ENCODE assay signal across 1 cellular context in the genomic region with DNA sequence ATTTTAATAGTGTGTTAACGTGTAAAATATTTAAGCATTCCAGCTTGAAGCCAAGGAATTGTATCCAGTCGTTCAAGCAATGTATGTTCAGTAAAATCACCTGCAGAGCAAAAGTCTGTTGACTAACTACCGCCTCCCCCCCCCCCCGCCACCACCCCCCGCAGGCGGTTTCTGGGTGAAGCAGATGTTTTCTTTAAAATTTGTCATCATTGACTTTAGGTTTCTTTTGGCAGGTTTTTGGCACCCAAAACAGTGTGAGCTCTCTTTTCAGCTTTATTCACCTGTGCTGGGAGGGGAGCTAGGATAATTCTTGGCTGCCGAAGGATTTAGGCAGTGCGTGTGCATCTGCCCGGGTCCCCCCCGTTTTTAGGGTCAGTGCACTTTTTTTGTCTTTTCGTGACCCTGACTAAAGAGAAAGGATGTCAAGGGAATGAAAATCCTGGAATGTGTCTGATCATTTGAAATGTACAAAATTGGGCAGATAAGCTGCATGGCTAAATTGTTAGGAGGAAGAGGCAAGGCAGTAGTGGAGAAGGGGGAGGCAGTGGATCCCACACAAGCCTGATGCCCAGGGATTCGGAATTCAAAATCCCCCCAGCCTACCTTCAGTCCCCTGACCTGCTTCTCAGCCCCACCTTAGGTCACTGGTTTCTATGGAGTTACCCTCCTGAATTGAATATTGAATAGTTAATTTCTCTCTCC.
TF ChIP-seq lines count a peak whose summit lies in the region.

No MANE protein-coding gene starts in this region.

TF ChIP-seq in IMR-90, 13 proteins besides CTCF, POLR2A, EP300 and RAD21:
- TF ChIP-seq CEBPB (IDR thresholded peaks at IDR 0.05; ENCODE audit: low read depth, low read length) (no peak), RCOR1 (IDR thresholded peaks at IDR 0.05; ENCODE audit: insufficient replicate concordance, low read length) (no peak), MXI1 (IDR thresholded peaks at IDR 0.05; ENCODE audit: borderline replicate concordance, low read depth, low read length) (no peak), MAFK (IDR thresholded peaks at IDR 0.05; ENCODE audit: low read depth, low read length) (no peak), RFX5 (IDR thresholded peaks at IDR 0.05; ENCODE audit: low read depth, low read length) (no peak), CHD1 (IDR thresholded peaks at IDR 0.05; ENCODE audit: low read depth, low read length) (no peak), MAZ (IDR thresholded peaks at IDR 0.05; ENCODE audit: borderline replicate concordance, low read depth, low read length) (no peak), BHLHE40 (IDR thresholded peaks at IDR 0.05; ENCODE audit: low read depth, low read length) (no peak), FOS (IDR thresholded peaks at IDR 0.05; ENCODE audit: low read depth, low read length) (no peak), SMC3 (IDR thresholded peaks at IDR 0.05; ENCODE audit: low read depth, low read length) (no peak), NFE2L2 (IDR thresholded peaks at IDR 0.05; ENCODE audit: low read depth, low read length) (no peak)
- TF ChIP-seq, protein P1, sequence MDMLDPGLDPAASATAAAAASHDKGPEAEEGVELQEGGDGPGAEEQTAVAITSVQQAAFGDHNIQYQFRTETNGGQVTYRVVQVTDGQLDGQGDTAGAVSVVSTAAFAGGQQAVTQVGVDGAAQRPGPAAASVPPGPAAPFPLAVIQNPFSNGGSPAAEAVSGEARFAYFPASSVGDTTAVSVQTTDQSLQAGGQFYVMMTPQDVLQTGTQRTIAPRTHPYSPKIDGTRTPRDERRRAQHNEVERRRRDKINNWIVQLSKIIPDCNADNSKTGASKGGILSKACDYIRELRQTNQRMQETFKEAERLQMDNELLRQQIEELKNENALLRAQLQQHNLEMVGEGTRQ (IDR thresholded peaks at IDR 0.05; ENCODE audit: low read depth, low read length): no peak
- TF ChIP-seq, protein P2, sequence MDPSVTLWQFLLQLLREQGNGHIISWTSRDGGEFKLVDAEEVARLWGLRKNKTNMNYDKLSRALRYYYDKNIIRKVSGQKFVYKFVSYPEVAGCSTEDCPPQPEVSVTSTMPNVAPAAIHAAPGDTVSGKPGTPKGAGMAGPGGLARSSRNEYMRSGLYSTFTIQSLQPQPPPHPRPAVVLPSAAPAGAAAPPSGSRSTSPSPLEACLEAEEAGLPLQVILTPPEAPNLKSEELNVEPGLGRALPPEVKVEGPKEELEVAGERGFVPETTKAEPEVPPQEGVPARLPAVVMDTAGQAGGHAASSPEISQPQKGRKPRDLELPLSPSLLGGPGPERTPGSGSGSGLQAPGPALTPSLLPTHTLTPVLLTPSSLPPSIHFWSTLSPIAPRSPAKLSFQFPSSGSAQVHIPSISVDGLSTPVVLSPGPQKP (IDR thresholded peaks at IDR 0.05; ENCODE audit: borderline replicate concordance, low read depth, low read length): no peak
